8 cellular contexts compared by ENCODE assay signal in genomic region chr10:62806246-62806645, GRCh38. TPM values are rescaled to one million over a fixed set of nuclear protein-coding genes. Genes with fewer than 3 reads are reported as not detected.
A peak's percentile ranks its signal among the peaks of the same experiment; 100 is the strongest.
DNase-seq lines count a peak whose midpoint lies in the region; ATAC-seq and TF ChIP-seq lines count a peak whose summit lies in the region.

No MANE protein-coding gene starts in this region.

- intact Hi-C loops in left cardiac atrium (cut with DNase I): no loop called here
- intact Hi-C loops in right lobe of liver (cut with DNase I): no loop called here
- intact Hi-C loops in uterus (cut with DNase I; ENCODE audit: low total_unique reads): no loop called here

- TF ChIP-seq CTCF in right atrium auricular region (IDR thresholded peaks at IDR 0.05): no peak
- TF ChIP-seq CTCF in right lobe of liver (IDR thresholded peaks at IDR 0.05): no peak
- TF ChIP-seq CTCF in uterus (IDR thresholded peaks at IDR 0.05): no peak
- no peak for TF ChIP-seq CTCF in GM13976 (IDR thresholded peaks at IDR 0.05; ENCODE audit: borderline replicate concordance, control extremely low read depth, extremely low read depth, insufficient read depth, missing control alignments)

- H3K4me1 ChIP-seq in right atrium auricular region (peaks cover 0 to 48% of the 10 kb centered on the region in 2 donors), adipocyte (ENCODE audit: control insufficient read depth, insufficient read depth, low read length) (peaks cover 39% of the 10 kb centered on the region), right lobe of liver (peaks cover 0 to 22% (median 13%) of the 10 kb centered on the region in 4 donors), uterus (no peaks in the 10 kb centered on the region)

- H3K9me3 ChIP-seq in right atrium auricular region (no peaks in the 10 kb centered on the region), adipocyte (ENCODE audit: control insufficient read depth, low read length) (no peaks in the 10 kb centered on the region), right lobe of liver (no peaks in the 10 kb centered on the region), uterus (no peaks in the 10 kb centered on the region)

- no peaks in the 10 kb centered on the region for H3K36me3 ChIP-seq in right atrium auricular region
- no peaks in the 10 kb centered on the region for H3K36me3 ChIP-seq in adipocyte (ENCODE audit: control insufficient read depth, insufficient read depth, low read length, severe bottlenecking)
- no peaks in the 10 kb centered on the region for H3K36me3 ChIP-seq in right lobe of liver
- H3K36me3 ChIP-seq in uterus: peaks cover 0 to 2% of the 10 kb centered on the region in 2 donors

- no peak for ATAC-seq in left cardiac atrium
- no peak for ATAC-seq in right lobe of liver
- no peak for ATAC-seq in GM21447 (IDR thresholded peaks at IDR 0.05; ENCODE audit: unreplicated experiment)

- no peaks in the 10 kb centered on the region for H3K27me3 ChIP-seq in right atrium auricular region
- no peaks in the 10 kb centered on the region for H3K27me3 ChIP-seq in adipocyte (replicated peaks; ENCODE audit: control insufficient read depth, insufficient read depth, low read length)
- no peaks in the 10 kb centered on the region for H3K27me3 ChIP-seq in right lobe of liver
- H3K27me3 ChIP-seq in uterus: no peaks in the 10 kb centered on the region

- peak overlapping the region; percentile 93 for H3K27ac ChIP-seq in right atrium auricular region
- H3K27ac ChIP-seq in right lobe of liver: no peak overlapping the region
- peak overlapping the region in 1 of 2 donors; percentile 90 for H3K27ac ChIP-seq in uterus

- TF ChIP-seq POLR2A in right lobe of liver (IDR thresholded peaks at IDR 0.05): no peak
- TF ChIP-seq POLR2A in uterus (IDR thresholded peaks at IDR 0.05): no peak

- in situ Hi-C loops in GM13976 (cut with MboI; ENCODE audit: low sequenced_read_pairs, unreplicated experiment): loop anchor here (5.0 kb wide), 1 partner anchor 189 kb away; no protein-coding TSS in a partner anchor

- WGBS in right lobe of liver (ENCODE audit: insufficient coverage, low coverage, low lambda C conversion rate, missing lambda C conversion rate): 11% methylated on average over 1 of the region's 1 CpG

- H3K9ac ChIP-seq in adipocyte (ENCODE audit: low read length): peak overlapping the region; percentile 93

- H3K4me3 ChIP-seq in right atrium auricular region (peak overlapping the region; percentile 71 to 92), adipocyte (ENCODE audit: low read length) (peak overlapping the region; percentile 98), right lobe of liver (peak overlapping the region; percentile 80 to 92 (median 86)), uterus (peak overlapping the region; percentile 65 to 72)

- DNase-seq in right atrium auricular region (ENCODE audit: low spot score): no peak
- no peak for DNase-seq in left cardiac atrium
- DNase-seq in adipocyte (ENCODE audit: low read depth): peak; percentile 20
- no peak for DNase-seq in right lobe of liver
- DNase-seq in uterus: no peak
- no peak for DNase-seq in GM13976 (ENCODE audit: low spot score)
- DNase-seq in NOMO-1 treated with DMSO at 0.1 percent for 48 hours (lab: John Stamatoyannopoulos, UW; ENCODE audit: unreplicated experiment): no peak

RNA-seq across cellular contexts. Expression of gene ADO, which starts 1.7 kb away (rescaled TPM):
- 10 to 100 TPM; 23.0 to 34.3 TPM for total RNA-seq in right atrium auricular region
- 10 to 100 TPM; 20.9 to 23.6 TPM for total RNA-seq in left cardiac atrium
- total RNA-seq in right lobe of liver: 1 to 10 TPM; 4.2 to 8.3 (median 5.5) TPM
- 10 to 100 TPM; 10.8 to 27.0 (median 18.9) TPM for total RNA-seq in uterus

RNA-seq across cellular contexts. Expression of gene EGR2, which starts 9.9 kb away (rescaled TPM):
- total RNA-seq in right atrium auricular region (1 to 10 TPM; 2.1 to 5.9 TPM), left cardiac atrium (1 to 10 TPM; 2.3 to 4.4 TPM), right lobe of liver (1 to 10 TPM in 2 of 6 experiments, under 1 TPM in 2, not detected in 2; 0.17 to 1.3 (median 0.99) TPM), uterus (1 to 10 TPM in 2 of 4 donors, under 1 TPM in 1, not detected in 1; 0.26 to 3.4 (median 1.5) TPM)

Comparison
In these comparisons a context has a peak if more than half of its experiments do, and no peak if none do; other contexts are left out.
1. H3K27ac ChIP-seq: peak in right atrium auricular region (2 of 2); none in right lobe of liver (0 of 3).
2. Peak in every context shown above with its lines, with median percentiles within 50 percentile points of each other: H3K4me3 ChIP-seq.